In the genomic region with DNA sequence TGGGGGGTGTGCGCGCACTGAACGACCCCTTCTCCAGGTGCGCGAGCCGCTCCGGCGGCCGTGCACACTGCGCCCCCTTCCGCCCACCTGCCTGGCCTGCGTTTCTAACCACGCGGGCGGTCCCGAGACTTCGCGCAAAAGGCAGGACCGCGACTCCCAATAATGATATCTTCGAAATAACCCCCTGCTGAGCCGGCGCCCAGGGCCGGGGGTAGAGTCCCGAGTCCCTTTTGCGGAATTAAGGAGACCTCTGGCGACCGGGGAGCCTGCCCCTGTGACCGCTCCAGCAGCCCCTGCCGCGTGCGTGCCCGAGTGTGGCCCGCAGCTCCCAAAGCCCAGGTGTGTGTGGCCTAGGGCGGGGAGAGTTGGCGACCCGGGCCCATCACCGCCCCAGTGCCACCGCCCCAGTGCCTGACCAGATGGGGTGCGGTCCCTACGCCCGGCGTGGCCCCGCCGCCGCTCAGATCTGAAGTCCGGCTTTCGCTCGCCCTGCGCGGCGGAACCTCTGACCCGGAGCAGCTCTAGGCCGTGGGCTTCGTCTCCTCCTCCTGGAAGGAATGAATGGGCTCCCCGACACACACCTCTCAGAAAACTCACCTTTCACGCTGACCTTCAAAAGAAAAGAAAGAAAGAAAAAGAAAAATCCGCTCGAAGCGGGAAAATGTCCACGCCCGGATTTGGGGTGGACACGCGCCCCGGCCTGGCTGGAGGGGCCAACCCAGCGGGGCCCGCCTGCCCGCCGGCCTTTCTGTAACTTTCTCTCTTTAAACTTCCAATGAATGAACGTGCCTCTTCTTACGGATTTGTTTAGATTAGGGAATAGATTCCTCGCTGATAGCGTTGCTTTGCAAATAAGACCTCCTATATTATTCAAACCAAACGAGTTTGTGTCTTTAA, we compare ENCODE assay signal across 15 cellular contexts. TPM values are rescaled to one million over a fixed set of nuclear protein-coding genes. Genes with fewer than 3 reads are reported as not detected.
DNase-seq lines count a peak whose midpoint lies in the region; TF ChIP-seq lines count a peak whose summit lies in the region.
"Had no signal": no experiment of that assay in that cellular context is flagged by ENCODE, and none has a peak within 500 bp of the region (broad histone marks: within the 10 kb centered on the region; RNA-seq: fewer than 3 reads in every experiment).

No MANE protein-coding gene starts in this region.

- 2 to 3% methylated on average over 51 to 60 of the region's 74 CpGs for WGBS in mesodermal cell (ENCODE audit: insufficient coverage in 2 of 2), 2 experiments

- H3K27me3 ChIP-seq in H7 (ENCODE audit: control insufficient read depth, insufficient read depth, low read length) = peaks cover 94% of the 10 kb centered on the region

- DNase-seq in Daoy (ENCODE audit: low read depth) (peak; percentile 39), H7 (peak; percentile 89), choroid plexus epithelial cell (ENCODE audit: low read depth) (no peak), NCI-H2081 (lab: John Stamatoyannopoulos, UW) (no peak), hepatic stellate cell (ENCODE audit: low spot score) (no peak), NCI-H1092 (lab: John Stamatoyannopoulos, UW) (no peak)
- DNase-seq in stimulated activated CD4-positive, alpha-beta T cell treated with anti-CD3 and anti-CD28 coated beads, Interleukin-12 subunit alpha, Interleukin-12 subunit beta, amount 100 ng/mL, for 4 hours = no peak
- DNase-seq: activated naive CD4-positive, alpha-beta T cell; CD4-positive, CD25-positive, alpha-beta regulatory T cell; hypothalamus; NCI-H2171 treated with DMSO at 0.1 percent for 48 hours; RPMI8226; stimulated activated CD8-positive, alpha-beta memory T cell treated with anti-CD3 and anti-CD28 coated beads, Interleukin-4, amount 100 ng/mL, for 48 hours had no signal

- H3K9me3 ChIP-seq in mesodermal cell (ENCODE audit: control insufficient read depth, low read length) = no peaks in the 10 kb centered on the region

- H3K36me3 ChIP-seq in H7 (replicated peaks; ENCODE audit: control insufficient read depth, insufficient read depth, low read length) (no peaks in the 10 kb centered on the region), mesodermal cell (ENCODE audit: control insufficient read depth, insufficient read depth, low read length) (no peaks in the 10 kb centered on the region)

- peak; percentile 13 for TF ChIP-seq CTCF in choroid plexus epithelial cell (conservative IDR thresholded peaks at IDR 0.05; ENCODE audit: low read depth, low read length)

- H3K27ac ChIP-seq in mesodermal cell (ENCODE audit: low read depth, low read length, severe bottlenecking) = no peak overlapping the region
- H3K27ac ChIP-seq: VCaP had no signal

- H3K4me1 ChIP-seq in mesodermal cell (ENCODE audit: control insufficient read depth, insufficient read depth, low read length, poor library complexity, severe bottlenecking) = peaks cover 34% of the 10 kb centered on the region

- H3K4me3 ChIP-seq in H7 (ENCODE audit: insufficient read depth, low read depth, low read length) (peak overlapping the region; percentile 18; the same call in 1 of the 2 replicates), choroid plexus epithelial cell (ENCODE audit: low read depth, low read length) (no peak overlapping the region), mesodermal cell (ENCODE audit: extremely low read depth, insufficient read depth, low read length, poor library complexity, severe bottlenecking) (peak overlapping the region; percentile 8)

RNA-seq across cellular contexts. Expression of a gene that starts 5.5 kb away (rescaled TPM):
- 12.9 and 16.5 TPM in 2 replicates for total RNA-seq in Daoy (2014; rRNA removed; shearing (Covaris generic))
- total RNA-seq in H7 (2014; rRNA removed; shearing (Covaris generic)) = 0.07 and 0.11 TPM in 2 replicates
- polyA plus RNA-seq in mesodermal cell (2013, experiment 1 of 2) = 0.77 TPM
- polyA plus RNA-seq in mesodermal cell (2013, experiment 2 of 2) = 0.40 TPM
- total RNA-seq: CD4-positive, CD25-positive, alpha-beta regulatory T cell had no signal

Comparison
In these comparisons a context has a peak if more than half of its experiments do, and no peak if none do; other contexts are left out.
1. DNase-seq: peak in Daoy (single experiment) and H7 (single experiment); none in choroid plexus epithelial cell (single experiment), NCI-H2081 (0 of 2), hepatic stellate cell (single experiment), NCI-H1092 (single experiment) and stimulated activated CD4-positive, alpha-beta T cell treated with anti-CD3 and anti-CD28 coated beads, Interleukin-12 subunit alpha, Interleukin-12 subunit beta, amount 100 ng/mL, for 4 hours (single experiment).
2. RNA of a gene that starts 5.5 kb away (total RNA-seq): 12.9 to 16.5 TPM in Daoy; 0.07 to 0.11 TPM in H7; every median in the first group is over 10 times any median in the second.